30 cellular contexts compared by ENCODE assay signal in the genomic region with DNA sequence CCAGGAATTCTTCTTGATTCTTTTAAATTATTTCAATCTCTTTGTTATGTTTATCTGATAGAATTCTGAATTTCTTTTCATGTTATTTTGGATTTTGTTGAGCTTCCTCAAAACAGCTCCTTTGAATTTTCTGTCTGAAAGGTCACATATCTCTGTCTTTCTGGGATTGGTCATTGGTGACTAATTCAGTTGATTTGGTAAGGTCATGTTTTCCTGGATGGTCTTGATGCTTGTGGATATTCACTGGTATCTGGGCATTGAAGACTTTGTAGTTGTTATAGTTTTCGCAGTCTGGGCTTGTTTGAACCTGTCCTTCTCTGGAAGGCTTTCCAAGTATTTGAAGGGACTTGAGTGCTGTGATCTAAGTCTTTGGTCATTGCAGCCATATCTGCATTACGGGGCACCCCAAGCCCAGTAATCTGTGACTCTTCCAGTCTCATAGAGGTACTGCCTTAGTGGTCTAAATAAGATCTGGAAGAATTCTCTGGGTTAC. TPM values are rescaled to one million over a fixed set of nuclear protein-coding genes. Genes with fewer than 3 reads are reported as not detected.
"Had no signal": no experiment of that assay in that cellular context is flagged by ENCODE, and none has a peak within 500 bp of the region (broad histone marks: within the 10 kb centered on the region; RNA-seq: fewer than 3 reads in every experiment).

No MANE protein-coding gene starts in this region.

- H3K27ac ChIP-seq: Peyer's patch had no signal

- H3K36me3 ChIP-seq: Peyer's patch had no signal

- H3K4me1 ChIP-seq: Peyer's patch had no signal

- H3K4me3 Mint-ChIP-seq: activated B cell treated with CpG ODN at 0.5 μM for 24 hours; activated CD4-positive, alpha-beta memory T cell treated with anti-CD3 and anti-CD28 coated beads for 36 hours; activated CD4-positive, alpha-beta T cell treated with anti-CD3 and anti-CD28 coated beads, Interleukin-2, amount 10 ng/mL, durations not matched to agents 24 days and 14 days; activated naive CD4-positive, alpha-beta T cell treated with anti-CD3 and anti-CD28 coated beads for 36 hours; activated naive CD8-positive, alpha-beta T cell; activated T-cell treated with anti-CD3 and anti-CD28 coated beads, Interleukin-2, amount 50 U/mL, for 4 hours; brain; T-helper 1 cell treated with Interleukin-12 subunit alpha and Interleukin-12 subunit beta and Interleukin-4 antibody, amounts not matched to agents 30 μg/mL and 1 μg/mL, for 36 hours had no signal

- H3K4me1 Mint-ChIP-seq: activated CD4-positive, alpha-beta T cell treated with anti-CD3 and anti-CD28 coated beads, Interleukin-2, amount 10 ng/mL, durations not matched to agents 24 days and 14 days; brain had no signal

- H3K27me3 ChIP-seq: Peyer's patch had no signal

- DNase-seq: activated B cell treated with CpG ODN at 0.5 μM for 24 hours; activated CD4-positive, alpha-beta memory T cell treated with anti-CD3 and anti-CD28 coated beads for 36 hours; activated CD4-positive, alpha-beta T cell treated with anti-CD3 and anti-CD28 coated beads for 1 hour; activated CD8-positive, alpha-beta memory T cell treated with anti-CD3 and anti-CD28 coated beads for 24 hours; activated gamma-delta T cell; activated naive CD4-positive, alpha-beta T cell treated with anti-CD3 and anti-CD28 coated beads for 36 hours; activated T-cell treated with anti-CD3 and anti-CD28 coated beads, Interleukin-2, amount 50 U/mL, for 4 hours; amygdala; cerebellar nuclear complex; Kasumi-1; KBM-7; MV-4-11; NCI-H1092 treated with DMSO at 0.1 percent for 48 hours; NCI-H1417 treated with DMSO at 0.1 percent for 48 hours; NCI-H1694; NCI-H2029 treated with DMSO at 0.1 percent for 48 hours; NCI-H345; NCI-H510A treated with DMSO at 0.1 percent for 48 hours; NCI-H69; Peyer's patch; SHP77 treated with DMSO at 0.1 percent for 48 hours; T-helper 9 cell had no signal

- H3K9me3 Mint-ChIP-seq: activated B cell treated with CpG ODN at 0.5 μM for 24 hours; activated CD4-positive, alpha-beta memory T cell treated with anti-CD3 and anti-CD28 coated beads for 36 hours; activated naive CD4-positive, alpha-beta T cell treated with anti-CD3 and anti-CD28 coated beads for 36 hours; activated T-cell treated with anti-CD3 and anti-CD28 coated beads, Interleukin-2, amount 50 U/mL, for 4 hours; T-helper 1 cell treated with Interleukin-12 subunit alpha and Interleukin-12 subunit beta and Interleukin-4 antibody, amounts not matched to agents 30 μg/mL and 1 μg/mL, for 36 hours had no signal

- H3K4me3 ChIP-seq: Peyer's patch had no signal

- H3K27ac Mint-ChIP-seq: activated B cell treated with CpG ODN at 0.5 μM for 24 hours; activated CD4-positive, alpha-beta memory T cell treated with anti-CD3 and anti-CD28 coated beads for 36 hours; activated CD4-positive, alpha-beta T cell treated with anti-CD3 and anti-CD28 coated beads, Interleukin-2, amount 10 ng/mL, durations not matched to agents 24 days and 14 days; activated naive CD4-positive, alpha-beta T cell treated with anti-CD3 and anti-CD28 coated beads for 36 hours; activated naive CD8-positive, alpha-beta T cell; brain; T-helper 1 cell treated with Interleukin-12 subunit alpha and Interleukin-12 subunit beta and Interleukin-4 antibody, amounts not matched to agents 30 μg/mL and 1 μg/mL, for 36 hours had no signal

- H3K9me3 ChIP-seq: Peyer's patch had no signal

- ATAC-seq: activated T-cell treated with anti-CD3 and anti-CD28 coated beads, Interleukin-2, amount 50 U/mL, for 4 hours had no signal

- H3K36me3 Mint-ChIP-seq: activated CD4-positive, alpha-beta memory T cell treated with anti-CD3 and anti-CD28 coated beads for 36 hours; activated naive CD8-positive, alpha-beta T cell; brain had no signal

RNA-seq across cellular contexts. Expression of gene INSC, which starts 18.9 kb away (rescaled TPM):
- total RNA-seq: activated B cell treated with CpG ODN at 0.5 μM for 24 hours; activated CD4-positive, alpha-beta T cell treated with anti-CD3 and anti-CD28 coated beads, Interleukin-2, amount 10 ng/mL, durations not matched to agents 24 days and 14 days; activated T-cell treated with anti-CD3 and anti-CD28 coated beads, Interleukin-2, amount 50 U/mL, for 4 hours; astrocyte had no signal

RNA-seq across cellular contexts. Expression of gene CALCB, which starts 22.4 kb away (rescaled TPM):
- total RNA-seq: cardiac septum, M059J, SK-MEL-5 had no signal
